Comparison of ENCODE assay signal across 14 cellular contexts in genomic region chr16:88475037-88475436, GRCh38. TPM values are rescaled to one million over a fixed set of nuclear protein-coding genes. Genes with fewer than 3 reads are reported as not detected.
A peak's percentile ranks its signal among the peaks of the same experiment; 100 is the strongest.
DNase-seq lines count a peak whose midpoint lies in the region; ATAC-seq and TF ChIP-seq lines count a peak whose summit lies in the region.
"Had no signal": no experiment of that assay in that cellular context is flagged by ENCODE, and none has a peak within 500 bp of the region (broad histone marks: within the 10 kb centered on the region; RNA-seq: fewer than 3 reads in every experiment).

No MANE protein-coding gene starts in this region.

- peak overlapping the region in 9 of 11 experiments; percentile 78 to 99 (median 90); a peak in 14 of 22 replicates for H3K4me2 ChIP-seq in BLaER1 treated with 17β-estradiol and CSF1 and Interleukin-3, amounts not matched to agents 10 nM and 100 nM

- DNase-seq in CD4-positive, alpha-beta memory T cell, result no peak
- DNase-seq in central memory CD8-positive, alpha-beta T cell (ENCODE audit: low spot score in 2 of 2), result no peak
- DNase-seq in HUDEP-2 (lab: John Stamatoyannopoulos, UW; ENCODE audit: unreplicated experiment in 76 of 76) (no peak), uterus (no peak)
- DNase-seq: ACHN; BE2C; CD8-positive, alpha-beta memory T cell; COR-L47; H9; IMR-90; KBM-7 had no signal

- ATAC-seq in central memory CD8-positive, alpha-beta T cell (replicated peaks; ENCODE audit: extremely low read depth, poor library complexity, severe bottlenecking), result no peak
- ATAC-seq in HG02870 (IDR thresholded peaks at IDR 0.05; ENCODE audit: unreplicated experiment), result no peak

- H3K36me3 Mint-ChIP-seq in CD4-positive, alpha-beta memory T cell, result no peaks in the 10 kb centered on the region
- H3K36me3 Mint-ChIP-seq in central memory CD8-positive, alpha-beta T cell (ENCODE audit: insufficient read depth), result peaks cover 40% of the 10 kb centered on the region
- H3K36me3 Mint-ChIP-seq: CD14-positive monocyte; CD8-positive, alpha-beta memory T cell had no signal

- no peak overlapping the region for H3K27ac ChIP-seq in BLaER1 treated with 17β-estradiol and CSF1 and Interleukin-3, amounts not matched to agents 10 nM and 100 nM
- H3K27ac ChIP-seq in CD4-positive, alpha-beta memory T cell (ENCODE audit: low read depth, low read length), result no peak overlapping the region
- no peak overlapping the region for H3K27ac ChIP-seq in uterus

- H3K27me3 ChIP-seq in BLaER1 treated with 17β-estradiol and CSF1 and Interleukin-3, amounts not matched to agents 10 nM and 100 nM, result peaks cover 0 to 11% (median 0%) of the 10 kb centered on the region in 11 experiments; a peak in 3 of 22 replicates
- no peaks in the 10 kb centered on the region for H3K27me3 ChIP-seq in CD4-positive, alpha-beta memory T cell (ENCODE audit: insufficient read depth, low read length)
- H3K27me3 ChIP-seq in uterus, result no peaks in the 10 kb centered on the region
- H3K27me3 ChIP-seq: BE2C had no signal

- intact Hi-C loops in CD4-positive, alpha-beta memory T cell (cut with micrococcal nuclease), result loop anchor here (5.0 kb wide), 1 partner anchor 52 kb away; no protein-coding TSS in a partner anchor
- intact Hi-C loops in uterus (cut with DNase I; ENCODE audit: low total_unique reads), result no loop called here

- no peak overlapping the region for H3K4me3 ChIP-seq in BLaER1 treated with 17β-estradiol and CSF1 and Interleukin-3, amounts not matched to agents 10 nM and 100 nM
- H3K4me3 ChIP-seq in CD4-positive, alpha-beta memory T cell (ENCODE audit: low read length in 2 of 2), result no peak overlapping the region
- H3K4me3 ChIP-seq in uterus, result no peak overlapping the region

- peaks cover 58 to 99% (median 95%) of the 10 kb centered on the region in 10 experiments for H3K4me1 ChIP-seq in BLaER1 treated with 17β-estradiol and CSF1 and Interleukin-3, amounts not matched to agents 10 nM and 100 nM
- peaks cover 66% of the 10 kb centered on the region for H3K4me1 ChIP-seq in CD4-positive, alpha-beta memory T cell (ENCODE audit: insufficient read depth, low read length)
- H3K4me1 ChIP-seq in uterus, result no peaks in the 10 kb centered on the region

- CTCF ChIA-PET in CD4-positive, alpha-beta memory T cell (lab: Charles Lee; ENCODE audit: partially characterized antibody), result no interaction called here

- peaks cover 23 to 66% (median 48%) of the 10 kb centered on the region in 4 donors for H3K4me1 Mint-ChIP-seq in CD4-positive, alpha-beta memory T cell
- H3K4me1 Mint-ChIP-seq in central memory CD8-positive, alpha-beta T cell, result peaks cover 57% of the 10 kb centered on the region

- POLR2A ChIA-PET in CD4-positive, alpha-beta memory T cell (lab: Charles Lee; ENCODE audit: partially characterized antibody), result interaction anchor here (2.2 kb wide), 1 partner anchor 20 kb away, joined by 7 read pairs; no protein-coding TSS in a partner anchor

- H4K20me1 ChIP-seq in BLaER1 treated with 17β-estradiol and CSF1 and Interleukin-3, amounts not matched to agents 10 nM and 100 nM, result peaks cover 12 to 98% (median 71%) of the 10 kb centered on the region in 11 experiments; a peak in 21 of 22 replicates

- peak overlapping the region in 3 of 11 experiments; percentile 52 to 80 (median 77); a peak in 1 of 22 replicates for H3K9ac ChIP-seq in BLaER1 treated with 17β-estradiol and CSF1 and Interleukin-3, amounts not matched to agents 10 nM and 100 nM

- H3K27ac Mint-ChIP-seq in CD4-positive, alpha-beta memory T cell, result peak overlapping the region in 4 of 7 donors; percentile 8 to 92 (median 72)
- peak overlapping the region; percentile 86 for H3K27ac Mint-ChIP-seq in central memory CD8-positive, alpha-beta T cell (ENCODE audit: low read depth)
- H3K27ac Mint-ChIP-seq: CD14-positive monocyte, H9 had no signal

- no peak for TF ChIP-seq POLR2A in uterus (IDR thresholded peaks at IDR 0.05)

- no peak for TF ChIP-seq CTCF in uterus (IDR thresholded peaks at IDR 0.05)

- no peaks in the 10 kb centered on the region for H3K9me3 ChIP-seq in BLaER1 treated with 17β-estradiol and CSF1 and Interleukin-3, amounts not matched to agents 10 nM and 100 nM (replicated peaks in 1 of 11)
- H3K9me3 ChIP-seq in CD4-positive, alpha-beta memory T cell (ENCODE audit: control insufficient read depth in 1 of 2, low read length in 2 of 2), result no peaks in the 10 kb centered on the region
- H3K9me3 ChIP-seq in uterus, result no peaks in the 10 kb centered on the region
- H3K9me3 ChIP-seq: BE2C had no signal

- no peaks in the 10 kb centered on the region for H3K27me3 Mint-ChIP-seq in CD4-positive, alpha-beta memory T cell
- H3K27me3 Mint-ChIP-seq in central memory CD8-positive, alpha-beta T cell, result no peaks in the 10 kb centered on the region

- no peak overlapping the region for H3K4me3 Mint-ChIP-seq in CD4-positive, alpha-beta memory T cell
- peak overlapping the region; percentile 8 for H3K4me3 Mint-ChIP-seq in central memory CD8-positive, alpha-beta T cell
- H3K4me3 Mint-ChIP-seq: CD14-positive monocyte, H9 had no signal

- peaks cover 0 to 4% (median 0%) of the 10 kb centered on the region in 8 donors for H3K9me3 Mint-ChIP-seq in CD4-positive, alpha-beta memory T cell
- no peaks in the 10 kb centered on the region for H3K9me3 Mint-ChIP-seq in central memory CD8-positive, alpha-beta T cell
- H3K9me3 Mint-ChIP-seq: CD14-positive monocyte; CD8-positive, alpha-beta memory T cell; H9 had no signal

- H3K36me3 ChIP-seq in BLaER1 treated with 17β-estradiol and CSF1 and Interleukin-3, amounts not matched to agents 10 nM and 100 nM, result no peaks in the 10 kb centered on the region
- H3K36me3 ChIP-seq in CD4-positive, alpha-beta memory T cell (ENCODE audit: insufficient read depth, low read length), result no peaks in the 10 kb centered on the region
- H3K36me3 ChIP-seq in uterus, result no peaks in the 10 kb centered on the region
- H3K36me3 ChIP-seq: BE2C had no signal

RNA-seq across cellular contexts. Expression of gene ZFPM1, which starts 22.0 kb away (rescaled TPM):
- 10 to 100 TPM; 19.0 to 20.5 TPM for total RNA-seq in CD4-positive, alpha-beta memory T cell
- under 1 TPM; 0.07 to 0.48 TPM for polyA plus RNA-seq in CD4-positive, alpha-beta memory T cell
- 1 to 10 TPM in 2 of 4 donors, under 1 TPM in 2; under 0.01 to 6.9 (median 0.77) TPM for total RNA-seq in uterus
